Comparison of ENCODE assay signal across 31 cellular contexts in the genomic region with DNA sequence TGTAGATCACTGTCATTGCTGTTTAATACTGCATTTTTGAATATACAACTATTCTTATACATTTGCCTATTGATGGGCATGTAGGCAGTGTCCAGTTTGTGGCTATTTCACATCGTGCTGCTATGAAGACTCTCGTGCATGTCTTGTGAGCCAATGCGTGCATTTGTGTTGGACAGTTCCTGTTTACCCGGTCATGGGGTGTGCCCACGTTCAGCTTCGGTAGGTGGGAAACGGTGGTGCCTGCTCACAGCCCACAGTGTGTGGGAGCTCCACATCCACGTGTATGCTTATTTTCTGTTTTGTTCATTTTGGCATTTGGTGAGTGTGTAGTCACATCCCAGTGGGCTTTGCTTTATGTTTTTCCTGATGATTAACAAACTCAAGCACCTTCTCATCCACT. TPM values are rescaled to one million over a fixed set of nuclear protein-coding genes. Genes with fewer than 3 reads are reported as not detected.
A peak's percentile ranks its signal among the peaks of the same experiment; 100 is the strongest.
DNase-seq lines count a peak whose midpoint lies in the region; ATAC-seq, FAIRE-seq and TF ChIP-seq lines count a peak whose summit lies in the region.
"Had no signal": no experiment of that assay in that cellular context is flagged by ENCODE, and none has a peak within 500 bp of the region (broad histone marks: within the 10 kb centered on the region; RNA-seq: fewer than 3 reads in every experiment).

No MANE protein-coding gene starts in this region.

- no peak for TF ChIP-seq CTCF in GM12878 (IDR thresholded peaks at IDR 0.05 in 2 of 3, conservative IDR thresholded peaks at IDR 0.05 in 1 of 3; ENCODE audit: control insufficient read depth in 2 of 3, extremely low read depth in 1 of 3, insufficient read depth in 1 of 3, low read depth in 3 of 3, low read length in 3 of 3)

- RAD21 ChIA-PET in GM12878 (lab: Charles Lee; ENCODE audit: unreplicated experiment): interaction anchor here (2.5 to 3.6 kb wide), 3 partner anchors 35 to 214 kb away, joined by 7 to 40 read pairs (median 29); a partner anchor contains a TSS

- intact Hi-C loops in GM12878 (cut with micrococcal nuclease; ENCODE audit: unreplicated experiment): loop anchor here (5.0 kb wide), 1 partner anchor 114 kb away; a partner anchor contains a TSS

- no TSS peak for BruUV-seq in GM12878 (replicated peaks; lab: Mats Ljungman, UMichigan)

- TF ChIP-seq RAD21 in GM12878 (IDR thresholded peaks at IDR 0.05; ENCODE audit: insufficient read depth, low read depth, low read length): no peak

- peaks cover 21 to 32% (median 27%) of the 10 kb centered on the region in 3 donors for H3K4me1 Mint-ChIP-seq in IgD-negative memory B cell
- peaks cover 37% of the 10 kb centered on the region for H3K4me1 Mint-ChIP-seq in stimulated activated memory B cell treated with anti-CD40 and anti-IgM and Interleukin-4, amounts not matched to agents 10 μg/mL and 1 μg/mL and 100 μg/mL, for 72 hours

- H3K4me1 ChIP-seq in BLaER1 treated with 17β-estradiol and CSF1 and Interleukin-3, amounts not matched to agents 10 nM and 100 nM: peaks cover 34 to 66% (median 51%) of the 10 kb centered on the region in 10 experiments
- no peaks in the 10 kb centered on the region; the same call in none of the 2 replicates for H3K4me1 ChIP-seq in GM12878 (ENCODE audit: control insufficient read depth, insufficient read depth, low read length)

- no peak overlapping the region for H3K9ac ChIP-seq in BLaER1 treated with 17β-estradiol and CSF1 and Interleukin-3, amounts not matched to agents 10 nM and 100 nM
- no peak overlapping the region for H3K9ac ChIP-seq in GM12878 (ENCODE audit: control insufficient read depth, insufficient read depth, low read length)
- H3K9ac ChIP-seq: GM23248 had no signal

- 0 out of 22 replicates have a peak overlapping the region, but pooled peaks of 1 of the 11 experiments have one; percentile 38 for H3K27ac ChIP-seq in BLaER1 treated with 17β-estradiol and CSF1 and Interleukin-3, amounts not matched to agents 10 nM and 100 nM
- H3K27ac ChIP-seq in GM12878 (ENCODE audit: control insufficient read depth, insufficient read depth): no peak overlapping the region
- H3K27ac ChIP-seq: C4-2B, GM23248, SK-N-MC had no signal

- TF ChIP-seq POLR2A in GM12878 (IDR thresholded peaks at IDR 0.05; ENCODE audit: low read depth, low read length): no peak

- DNase-seq in GM12878 (ENCODE audit: low read depth, low spot score) (no peak), OCI-M1 (lab: John Stamatoyannopoulos, UW) (no peak), KG1 (lab: John Stamatoyannopoulos, UW) (no peak)
- DNase-seq: CD8-positive, alpha-beta memory T cell; DMS 273 treated with DMSO at 0.1 percent for 48 hours; DMS79; EL; GDM1; GM23248; H7; KBM-7; MG63; NCI-H1105 treated with DMSO at 0.1 percent for 48 hours; NCI-H146; NCI-H1930; NCI-H2107; NCI-H446; NCI-H524 treated with DMSO at 0.1 percent for 48 hours; NCI-H774; SIG-M5 had no signal

- peak overlapping the region; percentile 36 to 69 (median 53) for H3K4me2 ChIP-seq in BLaER1 treated with 17β-estradiol and CSF1 and Interleukin-3, amounts not matched to agents 10 nM and 100 nM
- no peak overlapping the region for H3K4me2 ChIP-seq in GM12878 (ENCODE audit: control insufficient read depth, insufficient read depth)

- peaks cover 4% of the 10 kb centered on the region for H3K27me3 Mint-ChIP-seq in IgD-negative memory B cell
- H3K27me3 Mint-ChIP-seq in stimulated activated memory B cell treated with anti-CD40 and anti-IgM and Interleukin-4, amounts not matched to agents 10 μg/mL and 1 μg/mL and 100 μg/mL, for 72 hours: peaks cover 8% of the 10 kb centered on the region

- H3K27ac Mint-ChIP-seq in IgD-negative memory B cell: peak overlapping the region in 2 of 3 donors; percentile 25 to 73
- H3K27ac Mint-ChIP-seq in stimulated activated memory B cell treated with anti-CD40 and anti-IgM and Interleukin-4, amounts not matched to agents 10 μg/mL and 1 μg/mL and 100 μg/mL, for 72 hours: peak overlapping the region; percentile 22
- H3K27ac Mint-ChIP-seq: CD8-positive, alpha-beta memory T cell had no signal

- no peaks in the 10 kb centered on the region; a peak in 1 of 22 replicates for H3K27me3 ChIP-seq in BLaER1 treated with 17β-estradiol and CSF1 and Interleukin-3, amounts not matched to agents 10 nM and 100 nM
- no peaks in the 10 kb centered on the region for H3K27me3 ChIP-seq in GM12878 (replicated peaks in 1 of 2; ENCODE audit: control insufficient read depth in 2 of 2, insufficient read depth in 2 of 2, low read length in 1 of 2)
- H3K27me3 ChIP-seq: MG63 had no signal

- ATAC-seq in GM12878 (no peak), HG03045 (IDR thresholded peaks at IDR 0.05; ENCODE audit: unreplicated experiment) (no peak)
- ATAC-seq in stimulated activated memory B cell treated with anti-CD40 and anti-IgM and Interleukin-4, amounts not matched to agents 10 μg/mL and 1 μg/mL and 100 μg/mL, for 72 hours: peak; percentile 81
- ATAC-seq: HepG2 had no signal

- no peaks in the 10 kb centered on the region for H4K20me1 ChIP-seq in BLaER1 treated with 17β-estradiol and CSF1 and Interleukin-3, amounts not matched to agents 10 nM and 100 nM
- H4K20me1 ChIP-seq in GM12878 (ENCODE audit: control insufficient read depth, insufficient read depth): no peaks in the 10 kb centered on the region

- in situ Hi-C loops in GM12878 (cut with MboI): loop anchor here (5.0 kb wide), 1 partner anchor 219 kb away; no protein-coding TSS in a partner anchor

- H2AFZ ChIP-seq in GM12878 (ENCODE audit: control insufficient read depth, low read depth, low read length): no peak overlapping the region
- H2AFZ ChIP-seq: GM23248 had no signal

- POLR2A ChIA-PET in GM12878 (lab: Charles Lee): interaction anchor here (0.6 kb wide), 1 partner anchor 135 kb away, joined by 3 read pairs; no protein-coding TSS in a partner anchor

- no peaks in the 10 kb centered on the region for H3K36me3 Mint-ChIP-seq in IgD-negative memory B cell
- no peaks in the 10 kb centered on the region for H3K36me3 Mint-ChIP-seq in stimulated activated memory B cell treated with anti-CD40 and anti-IgM and Interleukin-4, amounts not matched to agents 10 μg/mL and 1 μg/mL and 100 μg/mL, for 72 hours
- H3K36me3 Mint-ChIP-seq: CD8-positive, alpha-beta memory T cell had no signal

- WGBS in GM12878 (ENCODE audit: insufficient coverage, insufficient replicate concordance, low lambda C conversion rate, missing lambda C conversion rate): 6% methylated on average over 8 of the region's 8 CpGs

- peak overlapping the region in 1 of 4 donors; percentile 45 for H3K4me3 Mint-ChIP-seq in IgD-negative memory B cell
- no peak overlapping the region for H3K4me3 Mint-ChIP-seq in stimulated activated memory B cell treated with anti-CD40 and anti-IgM and Interleukin-4, amounts not matched to agents 10 μg/mL and 1 μg/mL and 100 μg/mL, for 72 hours
- H3K4me3 Mint-ChIP-seq: CD8-positive, alpha-beta memory T cell had no signal

- H3K79me2 ChIP-seq in GM12878 (ENCODE audit: control insufficient read depth, insufficient read depth, low read length): no peaks in the 10 kb centered on the region

- no peak for FAIRE-seq in GM12878 (lab: Jason Lieb, UNC)
- FAIRE-seq: A204.1, GM18507, HepG2, RCC 7860 had no signal

- H3K4me3 ChIP-seq in BLaER1 treated with 17β-estradiol and CSF1 and Interleukin-3, amounts not matched to agents 10 nM and 100 nM: no peak overlapping the region
- no peak overlapping the region for H3K4me3 ChIP-seq in GM12878
- H3K4me3 ChIP-seq: GM23248, MG63, SK-N-MC had no signal

- H3K36me3 ChIP-seq in BLaER1 treated with 17β-estradiol and CSF1 and Interleukin-3, amounts not matched to agents 10 nM and 100 nM: no peaks in the 10 kb centered on the region
- H3K36me3 ChIP-seq in GM12878 (ENCODE audit: control insufficient read depth in 2 of 2, insufficient read depth in 2 of 2, low read length in 1 of 2): no peaks in the 10 kb centered on the region
- H3K36me3 ChIP-seq: MG63 had no signal

- SMC1A ChIA-PET in GM12878 (lab: Charles Lee; ENCODE audit: uncharacterized antibody, unreplicated experiment): interaction anchor here (5.6 kb wide), 1 partner anchor 135 kb away, joined by 65 read pairs; no protein-coding TSS in a partner anchor

- H3K9me3 ChIP-seq in BLaER1 treated with 17β-estradiol and CSF1 and Interleukin-3, amounts not matched to agents 10 nM and 100 nM (replicated peaks in 1 of 11): peaks cover 0 to 3% (median 0%) of the 10 kb centered on the region in 11 experiments; a peak in 6 of 22 replicates
- no peaks in the 10 kb centered on the region for H3K9me3 ChIP-seq in GM12878 (replicated peaks; ENCODE audit: control insufficient read depth, insufficient read depth, low read length)
- H3K9me3 ChIP-seq: MG63 had no signal

- no peaks in the 10 kb centered on the region for H3K9me3 Mint-ChIP-seq in IgD-negative memory B cell
- no peaks in the 10 kb centered on the region for H3K9me3 Mint-ChIP-seq in stimulated activated memory B cell treated with anti-CD40 and anti-IgM and Interleukin-4, amounts not matched to agents 10 μg/mL and 1 μg/mL and 100 μg/mL, for 72 hours
- H3K9me3 Mint-ChIP-seq: CD8-positive, alpha-beta memory T cell had no signal

- CTCF ChIA-PET in GM12878 (lab: Yijun Ruan, JAX): interaction anchor here (0.6 to 5.8 kb wide), 4 partner anchors 11 to 222 kb away, joined by 4 to 113 read pairs (median 26); a partner anchor contains a TSS

- TF ChIP-seq EP300 in GM12878 (IDR thresholded peaks at IDR 0.05; ENCODE audit: borderline replicate concordance in 1 of 2, control insufficient read depth in 1 of 2, low read depth in 2 of 2, low read length in 2 of 2): no peak

RNA-seq across cellular contexts. Expression of a gene that starts 19.7 kb away (rescaled TPM):
- polyA plus RNA-seq in IgD-negative memory B cell: 0.68 TPM
- total RNA-seq in GM12878 (2013; cell fraction: nucleolus; rRNA removed): not detected in 2 replicates
- total RNA-seq in GM12878 (2014; rRNA removed): not detected in 2 replicates
- total RNA-seq in GM12878 (2014; rRNA removed; fragmentation: Illumina TruSeq; extraction: Trizol): not detected in 2 replicates
- not detected in 2 replicates for total RNA-seq in GM12878 (2021)
- polyA plus RNA-seq in GM12878 (2011; ENCODE audit: low read depth): not detected
- polyA plus RNA-seq in GM12878 (2011; rRNA removed): not detected in 2 replicates
- polyA plus RNA-seq in GM12878 (2011; cell fraction: cytosol; rRNA removed): not detected in 2 replicates
- not detected in 2 replicates for polyA plus RNA-seq in GM12878 (2011; cell fraction: nucleus; rRNA removed)
- polyA plus RNA-seq in GM12878 (2012): not detected in 2 replicates
- not detected in 2 replicates for polyA plus RNA-seq in GM12878 (2014; fragmentation: Illumina TruSeq; extraction: Trizol)
- polyA plus RNA-seq in GM12878 (2014; fragmentation: Nextera tagmentation; extraction: Ambion mirVana): not detected
- polyA plus RNA-seq in GM12878 (2014; rRNA removed): not detected in 2 replicates
- not detected for polyA plus RNA-seq in GM12878 (2016; fragmentation: Nextera tagmentation; extraction: Ambion mirVana)
- polyA minus RNA-seq in GM12878 (2011; rRNA and poly(A)+ RNA removed): not detected in 2 replicates
- not detected in 2 replicates for polyA minus RNA-seq in GM12878 (2011; cell fraction: cytosol; rRNA and poly(A)+ RNA removed)
- polyA minus RNA-seq in GM12878 (2011; cell fraction: nucleus; rRNA and poly(A)+ RNA removed): not detected in 2 replicates
- total RNA-seq: HepG2, HT1080 had no signal
- polyA plus RNA-seq: HepG2 had no signal

RNA-seq across cellular contexts. Expression of a gene that starts 39.4 kb away (rescaled TPM):
- polyA plus RNA-seq in IgD-negative memory B cell (8.6 TPM), GM12878 (2011; rRNA removed) (6.7 and 7.5 TPM in 2 replicates), GM12878 (2014; fragmentation: Illumina TruSeq; extraction: Trizol) (2.6 and 5.1 TPM in 2 replicates), GM12878 (2014; fragmentation: Nextera tagmentation; extraction: Ambion mirVana) (1 to 10 TPM; 1.1 to 1.6 TPM), GM12878 (2014; rRNA removed) (10.1 and 11.2 TPM in 2 replicates), GM12878 (2016; fragmentation: Nextera tagmentation; extraction: Ambion mirVana) (1 to 10 TPM; 7.1 to 9.6 TPM)
- 71.0 and 75.2 TPM in 2 replicates for total RNA-seq in GM12878 (2013; cell fraction: nucleolus; rRNA removed)
- total RNA-seq in GM12878 (2014; rRNA removed) (8.7 and 10.4 TPM in 2 replicates), GM12878 (2014; rRNA removed; fragmentation: Illumina TruSeq; extraction: Trizol) (6.9 and 9.1 TPM in 2 replicates), GM12878 (2021) (9.3 and 10.2 TPM in 2 replicates)
- polyA plus RNA-seq in GM12878 (2011; ENCODE audit: low read depth): 3.6 TPM
- polyA plus RNA-seq in GM12878 (2011; cell fraction: cytosol; rRNA removed): 7.6 and 10.1 TPM in 2 replicates
- 36.0 and 37.7 TPM in 2 replicates for polyA plus RNA-seq in GM12878 (2011; cell fraction: nucleus; rRNA removed)
- polyA plus RNA-seq in GM12878 (2012): 11.7 and 12.2 TPM in 2 replicates
- polyA minus RNA-seq in GM12878 (2011; rRNA and poly(A)+ RNA removed): 2.0 and 6.5 TPM in 2 replicates
- 3.3 and 4.9 TPM in 2 replicates for polyA minus RNA-seq in GM12878 (2011; cell fraction: cytosol; rRNA and poly(A)+ RNA removed)
- polyA minus RNA-seq in GM12878 (2011; cell fraction: nucleus; rRNA and poly(A)+ RNA removed): 13.2 and 17.9 TPM in 2 replicates
- total RNA-seq: HT1080 had no signal
